Comparison of ENCODE assay signal across 8 cellular contexts in genomic region chr11:12007769-12008737, GRCh38. TPM values are rescaled to one million over a fixed set of nuclear protein-coding genes. Genes with fewer than 3 reads are reported as not detected.
A peak's percentile ranks its signal among the peaks of the same experiment; 100 is the strongest.
DNase-seq lines count a peak whose midpoint lies in the region; ATAC-seq and TF ChIP-seq lines count a peak whose summit lies in the region.

Gene DKK3 (minus strand): TSS chr11:12008626. CDS start chr11:12008582, 44 bp downstream.

- peaks cover 20% of the 10 kb centered on the region for H3K27me3 Mint-ChIP-seq in Calu3 (ENCODE audit: unreplicated experiment)

- peak within 1 kb of the TSS; percentile 67 for H3K4me3 Mint-ChIP-seq in Calu3 (ENCODE audit: low read depth, unreplicated experiment)

- BruUV-seq in Calu3 (replicated peaks; lab: Mats Ljungman, UMichigan), result no TSS peak

- H3K4me3 ChIP-seq in SJCRH30, result peak within 1 kb of the TSS; percentile 66
- H3K4me3 ChIP-seq in esophagus muscularis mucosa, result peak within 1 kb of the TSS; percentile 60 to 86 (median 66)
- H3K4me3 ChIP-seq in muscle layer of duodenum (ENCODE audit: low read depth in 1 of 2, low read length in 2 of 2), result peak within 1 kb of the TSS; percentile 54 to 73
- H3K4me3 ChIP-seq in upper lobe of right lung, result peak within 1 kb of the TSS; percentile 57

- TF ChIP-seq EP300 in esophagus muscularis mucosa (IDR thresholded peaks at IDR 0.05), result no peak

- intact Hi-C loops in Calu3 (cut with micrococcal nuclease; ENCODE audit: unreplicated experiment) (no loop called here), esophagus muscularis mucosa (cut with DNase I) (no loop called here), upper lobe of right lung (cut with DNase I) (no loop called here)

- H3K27ac Mint-ChIP-seq in Calu3 (ENCODE audit: unreplicated experiment), result no peak within 1 kb of the TSS

- TF ChIP-seq CTCF in Calu3 (IDR thresholded peaks at IDR 0.05; ENCODE audit: unreplicated experiment) (no peak), esophagus muscularis mucosa (IDR thresholded peaks at IDR 0.05) (no peak), upper lobe of right lung (IDR thresholded peaks at IDR 0.05) (no peak)

- WGBS in esophagus muscularis mucosa, result 20% methylated on average over 25 of the region's 71 CpGs

- H3K27me3 ChIP-seq in SJCRH30 (no peaks in the 10 kb centered on the region), esophagus muscularis mucosa (peaks cover 0 to 29% (median 8%) of the 10 kb centered on the region in 4 donors), muscle layer of duodenum (ENCODE audit: low read depth, low read length) (peaks cover 6% of the 10 kb centered on the region), upper lobe of right lung (peaks cover 15% of the 10 kb centered on the region)

- H3K9me3 ChIP-seq in SJCRH30 (replicated peaks), result no peaks in the 10 kb centered on the region
- no peaks in the 10 kb centered on the region for H3K9me3 ChIP-seq in esophagus muscularis mucosa
- H3K9me3 ChIP-seq in muscle layer of duodenum (ENCODE audit: control insufficient read depth in 1 of 2, low read length in 2 of 2), result no peaks in the 10 kb centered on the region
- no peaks in the 10 kb centered on the region for H3K9me3 ChIP-seq in upper lobe of right lung

- H3K36me3 Mint-ChIP-seq in Calu3 (ENCODE audit: insufficient read depth, unreplicated experiment), result peaks cover 7% of the 10 kb centered on the region

- H3K4me1 ChIP-seq in SJCRH30, result peaks cover 6% of the 10 kb centered on the region; the same call in 1 of the 2 replicates
- peaks cover 38 to 48% (median 40%) of the 10 kb centered on the region in 4 donors for H3K4me1 ChIP-seq in esophagus muscularis mucosa
- peaks cover 0 to 4% of the 10 kb centered on the region in 2 donors for H3K4me1 ChIP-seq in muscle layer of duodenum (ENCODE audit: control insufficient read depth in 1 of 2, insufficient read depth in 2 of 2, low read length in 2 of 2)
- no peaks in the 10 kb centered on the region for H3K4me1 ChIP-seq in upper lobe of right lung

- no peak for DNase-seq in Calu3
- peak in 1 of 2 experiments; percentile 31 for DNase-seq in SJCRH30
- no peak for DNase-seq in esophagus muscularis mucosa (ENCODE audit: extremely low spot score)
- DNase-seq in upper lobe of right lung, result no peak
- DNase-seq in NCI-H1048 (lab: John Stamatoyannopoulos, UW), result no peak
- DNase-seq in NCI-H524 treated with DMSO at 0.1 percent for 48 hours (lab: John Stamatoyannopoulos, UW), result no peak

- H3K4me1 Mint-ChIP-seq in Calu3 (ENCODE audit: low read depth, unreplicated experiment), result no peaks in the 10 kb centered on the region

- TF ChIP-seq POLR2A in esophagus muscularis mucosa (IDR thresholded peaks at IDR 0.05; ENCODE audit: low read depth), result no peak

- ATAC-seq in upper lobe of right lung (peak; percentile 35), HG02571 (IDR thresholded peaks at IDR 0.05; ENCODE audit: unreplicated experiment) (no peak)

- no peaks in the 10 kb centered on the region for H3K36me3 ChIP-seq in SJCRH30
- no peaks in the 10 kb centered on the region for H3K36me3 ChIP-seq in esophagus muscularis mucosa
- H3K36me3 ChIP-seq in muscle layer of duodenum (ENCODE audit: control insufficient read depth in 1 of 2, insufficient read depth in 2 of 2, low read length in 2 of 2), result no peaks in the 10 kb centered on the region
- H3K36me3 ChIP-seq in upper lobe of right lung, result no peaks in the 10 kb centered on the region

- CTCF ChIA-PET in Calu3 (lab: Charles Lee), result no interaction called here

- H3K27ac ChIP-seq in SJCRH30, result no peak within 1 kb of the TSS
- peak within 1 kb of the TSS; percentile 60 to 74 (median 70) for H3K27ac ChIP-seq in esophagus muscularis mucosa (replicated peaks in 1 of 4)
- no peak within 1 kb of the TSS for H3K27ac ChIP-seq in muscle layer of duodenum (ENCODE audit: low read length)
- peak within 1 kb of the TSS; percentile 73 for H3K27ac ChIP-seq in upper lobe of right lung

- H3K9me3 Mint-ChIP-seq in Calu3 (ENCODE audit: low read depth, unreplicated experiment), result no peaks in the 10 kb centered on the region

RNA-seq across cellular contexts. Expression of gene DKK3, which starts in this region (rescaled TPM):
- 11.9 and 14.6 TPM in 2 replicates for total RNA-seq in Calu3 (2022)
- total RNA-seq in SJCRH30 (2014; rRNA removed; shearing (Covaris generic)), result 11.7 and 13.9 TPM in 2 replicates
- 100 to 1,000 TPM in 2 of 4 donors, 10 to 100 TPM in 2; 94.3 to 191 (median 127) TPM for total RNA-seq in esophagus muscularis mucosa
- total RNA-seq in upper lobe of right lung, result 217 TPM

Comparison
In these comparisons a context has a peak if more than half of its experiments do, and no peak if none do; other contexts are left out.
1. H3K27ac ChIP-seq: peak in esophagus muscularis mucosa (4 of 4) and upper lobe of right lung (single experiment); none in SJCRH30 (single experiment) and muscle layer of duodenum (single experiment).
2. Peak in every context shown above with its lines, with median percentiles within 50 percentile points of each other: H3K4me3 ChIP-seq.